Comparison of ENCODE assay signal across 27 cellular contexts in genomic region chr2:59428940-59429339, GRCh38.
"Had no signal": no experiment of that assay in that cellular context is flagged by ENCODE, and none has a peak within 500 bp of the region (broad histone marks: within the 10 kb centered on the region; RNA-seq: fewer than 3 reads in every experiment).

No MANE protein-coding gene starts in this region.

- DNase-seq: stimulated activated CD4-positive, alpha-beta T cell treated with anti-CD3 and anti-CD28 coated beads, Interleukin-2, amount 100 ng/mL, for 48 hours; stimulated activated CD4-positive, alpha-beta T cell treated with anti-CD3 and anti-CD28 coated beads, Interleukin-4, amount 100 ng/mL, for 1 hour; stimulated activated CD4-positive, alpha-beta T cell treated with anti-CD3 and anti-CD28 coated beads, Interleukin-4, amount 100 ng/mL, for 24 hours; stimulated activated CD4-positive, alpha-beta T cell treated with anti-CD3 and anti-CD28 coated beads, Interleukin-4, amount 100 ng/mL, for 4 hours; stimulated activated CD8-positive, alpha-beta memory T cell treated with anti-CD3 and anti-CD28 coated beads, Interleukin-4, amount 100 ng/mL, for 48 hours; stimulated activated naive B cell treated with anti-CD40 and anti-IgM and Interleukin-4, amounts not matched to agents 10 μg/mL and 1 μg/mL and 100 μg/mL, for 72 hours; stimulated activated naive CD4-positive, alpha-beta T cell; stimulated activated naive CD4-positive, alpha-beta T cell treated with Interleukin-2 at 50 U/mL for 16 hours; stimulated activated naive CD8-positive, alpha-beta T cell treated with anti-CD3 and anti-CD28 coated beads, Interleukin-15, amount 100 ng/mL, for 72 hours; stimulated activated naive CD8-positive, alpha-beta T cell treated with anti-CD3 and anti-CD28 coated beads, Interleukin-15, Interleukin-2, amounts not matched to agents 100 U/mL and 50 U/mL, for 24 hours; stomach; substantia nigra; testis; thyroid gland; tibial artery; transverse colon; trophoblast cell; upper lobe of left lung; upper lobe of right lung; uterus had no signal

- FAIRE-seq: urothelium cell line had no signal

- H3K27me3 ChIP-seq: stomach, suprapubic skin, testis, thyroid gland, tibial artery, tibial nerve, transverse colon, upper lobe of left lung, upper lobe of right lung, uterus, vagina had no signal

- H3K9me3 ChIP-seq: suprapubic skin, testis, thoracic aorta, thyroid gland, transverse colon, uterus, vagina had no signal

- H3K36me3 ChIP-seq: stomach, suprapubic skin, thoracic aorta, thyroid gland, tibial artery, tibial nerve, transverse colon, upper lobe of left lung, upper lobe of right lung, uterus, vagina had no signal

- H3K4me3 ChIP-seq: stomach, suprapubic skin, testis, thoracic aorta, thyroid gland, tibial artery, tibial nerve, transverse colon, upper lobe of left lung, upper lobe of right lung, uterus, vagina had no signal

- H3K27ac ChIP-seq: stomach, suprapubic skin, testis, thoracic aorta, thyroid gland, tibial artery, tibial nerve, transverse colon, upper lobe of left lung, upper lobe of right lung, uterus, vagina had no signal

- ATAC-seq: stimulated activated effector memory CD8-positive, alpha-beta T cell treated with anti-CD3 and anti-CD28 coated beads, Interleukin-12 subunit alpha, Interleukin-12 subunit beta, amount 100 ng/mL, for 72 hours; stimulated activated memory B cell treated with anti-CD40 and anti-IgM and Interleukin-4, amounts not matched to agents 10 μg/mL and 1 μg/mL and 100 μg/mL, for 72 hours; stimulated activated naive B cell treated with anti-CD40 and anti-IgM and Interleukin-4, amounts not matched to agents 10 μg/mL and 1 μg/mL and 100 μg/mL, for 72 hours; stimulated activated naive CD8-positive, alpha-beta T cell treated with anti-CD3 and anti-CD28 coated beads, Interleukin-15, amount 100 ng/mL, for 72 hours; stimulated activated naive CD8-positive, alpha-beta T cell treated with anti-CD3 and anti-CD28 coated beads, Interleukin-15, Interleukin-2, amounts not matched to agents 100 U/mL and 50 U/mL, for 24 hours; upper lobe of right lung had no signal

- H3K4me1 ChIP-seq: stomach, suprapubic skin, testis, thyroid gland, tibial artery, tibial nerve, transverse colon, upper lobe of left lung, upper lobe of right lung, uterus, vagina had no signal
